Comparison of ENCODE assay signal across 21 cellular contexts in the genomic region with DNA sequence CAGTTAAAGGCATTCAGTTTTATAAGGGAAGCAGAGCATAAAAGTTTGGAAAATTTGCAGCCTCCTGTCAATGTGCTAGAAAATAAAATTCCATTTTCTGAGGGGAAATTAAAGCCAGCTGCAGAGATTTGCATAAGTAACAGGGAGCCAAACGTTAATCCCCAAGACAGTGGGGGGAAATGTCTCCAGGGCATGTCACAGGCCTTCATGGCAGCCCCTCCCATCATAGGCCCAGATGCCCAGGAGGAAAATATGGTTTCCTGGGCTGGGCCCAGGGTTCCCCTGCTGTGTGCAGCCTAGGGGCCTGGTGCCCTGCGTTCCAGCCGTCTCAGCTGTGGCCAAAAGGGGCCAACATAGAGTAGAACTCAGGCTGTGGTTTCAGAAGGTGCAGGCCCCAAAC. TPM values are rescaled to one million over a fixed set of nuclear protein-coding genes. Genes with fewer than 3 reads are reported as not detected.
DNase-seq lines count a peak whose midpoint lies in the region; ATAC-seq and TF ChIP-seq lines count a peak whose summit lies in the region.
"Had no signal": no experiment of that assay in that cellular context is flagged by ENCODE, and none has a peak within 500 bp of the region (broad histone marks: within the 10 kb centered on the region; RNA-seq: fewer than 3 reads in every experiment).

No MANE protein-coding gene starts in this region.

- H3K9me3 Mint-ChIP-seq in activated naive CD4-positive, alpha-beta T cell treated with anti-CD3 and anti-CD28 coated beads, Interleukin-2, amount 50 U/mL, for 24 hours, result no peaks in the 10 kb centered on the region
- no peaks in the 10 kb centered on the region for H3K9me3 Mint-ChIP-seq in effector memory CD8-positive, alpha-beta T cell
- H3K9me3 Mint-ChIP-seq: T-helper 2 cell treated with Interferon-gamma antibody and Interleukin-4, amounts not matched to agents 5 μg/mL and 100 μg/mL, for 36 hours had no signal

- H3K27me3 Mint-ChIP-seq in activated naive CD4-positive, alpha-beta T cell treated with anti-CD3 and anti-CD28 coated beads, Interleukin-2, amount 50 U/mL, for 24 hours, result no peaks in the 10 kb centered on the region
- no peaks in the 10 kb centered on the region for H3K27me3 Mint-ChIP-seq in effector memory CD8-positive, alpha-beta T cell

- TSS peak; percentile 10 for BruUV-seq in OCI-LY7 (replicated peaks; lab: Mats Ljungman, UMichigan)

- H3K36me3 ChIP-seq in OCI-LY7 (ENCODE audit: insufficient read depth, low read length) (peaks cover 97% of the 10 kb centered on the region), spleen (peaks cover 0 to 50% (median 10%) of the 10 kb centered on the region in 6 donors)
- H3K36me3 ChIP-seq: neutrophil had no signal

- H3K4me3 ChIP-seq in OCI-LY7 (ENCODE audit: low read depth, low read length, poor library complexity, severe bottlenecking), result no peak overlapping the region
- no peak overlapping the region for H3K4me3 ChIP-seq in spleen
- H3K4me3 ChIP-seq: lower lobe of right lung had no signal

- H4K20me1 ChIP-seq in OCI-LY7 (ENCODE audit: insufficient read depth, low read length), result peaks cover 46% of the 10 kb centered on the region

- POLR2A ChIA-PET in OCI-LY7 (lab: Charles Lee), result no interaction called here

- peaks cover 100% of the 10 kb centered on the region for H3K79me2 ChIP-seq in OCI-LY7 (ENCODE audit: insufficient read depth, low read depth, low read length)

- no peak for TF ChIP-seq POLR2A in spleen (IDR thresholded peaks at IDR 0.05)

- CTCF ChIA-PET in OCI-LY7 (lab: Charles Lee; ENCODE audit: unreplicated experiment), result no interaction called here

- H3K27ac ChIP-seq in OCI-LY7 (ENCODE audit: low read depth, low read length, poor library complexity, severe bottlenecking) (no peak overlapping the region), spleen (peak overlapping the region in 1 of 8 donors; percentile 50)
- H3K27ac ChIP-seq: brain microvascular endothelial cell, foreskin keratinocyte, lower lobe of right lung, neutrophil had no signal

- no peaks in the 10 kb centered on the region for H3K9me3 ChIP-seq in OCI-LY7 (ENCODE audit: low read length)
- H3K9me3 ChIP-seq in spleen, result no peaks in the 10 kb centered on the region
- H3K9me3 ChIP-seq: lower lobe of right lung, neutrophil had no signal

- H3K4me1 ChIP-seq in OCI-LY7 (ENCODE audit: insufficient read depth, low read length, poor library complexity, severe bottlenecking) (peaks cover 70% of the 10 kb centered on the region), spleen (peaks cover 51 to 100% (median 93%) of the 10 kb centered on the region in 6 donors)
- H3K4me1 ChIP-seq: foreskin keratinocyte had no signal

- WGBS in spleen, 5 donors, result 15 to 37% (median 24%) methylated on average over 3 of the region's 3 CpGs

- peak overlapping the region; percentile 26; the same call in 1 of the 2 replicates for H3K4me2 ChIP-seq in OCI-LY7 (ENCODE audit: low read length)

- peak overlapping the region; percentile 9 for H3K4me3 Mint-ChIP-seq in activated naive CD4-positive, alpha-beta T cell treated with anti-CD3 and anti-CD28 coated beads, Interleukin-2, amount 50 U/mL, for 24 hours
- H3K4me3 Mint-ChIP-seq in effector memory CD8-positive, alpha-beta T cell, result peak overlapping the region; percentile 28 to 65
- H3K4me3 Mint-ChIP-seq: T-helper 2 cell treated with Interferon-gamma antibody and Interleukin-4, amounts not matched to agents 5 μg/mL and 100 μg/mL, for 36 hours had no signal

- no peak overlapping the region for H3K27ac Mint-ChIP-seq in activated naive CD4-positive, alpha-beta T cell treated with anti-CD3 and anti-CD28 coated beads, Interleukin-2, amount 50 U/mL, for 24 hours
- peak overlapping the region; percentile 28 to 44 for H3K27ac Mint-ChIP-seq in effector memory CD8-positive, alpha-beta T cell

- ATAC-seq in effector memory CD8-positive, alpha-beta T cell (replicated peaks), result no peak
- no peak for ATAC-seq in GM18861 (IDR thresholded peaks at IDR 0.05; ENCODE audit: unreplicated experiment)
- ATAC-seq: lower lobe of right lung had no signal

- TF ChIP-seq CTCF in OCI-LY7 (conservative IDR thresholded peaks at IDR 0.05; ENCODE audit: low read length) (no peak), spleen (IDR thresholded peaks at IDR 0.05 in 8 of 11, conservative IDR thresholded peaks at IDR 0.05 in 3 of 11) (no peak)

- no peak overlapping the region for H2AFZ ChIP-seq in OCI-LY7 (ENCODE audit: low read length)

- no peaks in the 10 kb centered on the region for H3K9me2 ChIP-seq in OCI-LY7 (ENCODE audit: insufficient read depth, low read length)

- H3K4me1 Mint-ChIP-seq in activated naive CD4-positive, alpha-beta T cell treated with anti-CD3 and anti-CD28 coated beads, Interleukin-2, amount 50 U/mL, for 24 hours, result peaks cover 81% of the 10 kb centered on the region
- H3K4me1 Mint-ChIP-seq in effector memory CD8-positive, alpha-beta T cell (ENCODE audit: low read depth in 2 of 2), result peaks cover 74 to 85% of the 10 kb centered on the region in 2 donors

- intact Hi-C loops in OCI-LY7 (cut with micrococcal nuclease; ENCODE audit: unreplicated experiment), result no loop called here
- intact Hi-C loops in spleen (cut with DNase I; ENCODE audit: low total_unique reads), result no loop called here

- DNase-seq in activated naive CD4-positive, alpha-beta T cell treated with anti-CD3 and anti-CD28 coated beads, Interleukin-2, amount 50 U/mL, for 16 hours, result no peak
- DNase-seq in OCI-LY7 (ENCODE audit: low spot score) (no peak), spleen (peak; percentile 49), HT-29 (ENCODE audit: low spot score) (no peak), NCI-H2029 treated with DMSO at 0.1 percent for 48 hours (lab: John Stamatoyannopoulos, UW) (no peak)
- no peak for DNase-seq in effector memory CD8-positive, alpha-beta T cell
- DNase-seq: activated CD4-positive, alpha-beta T cell treated with anti-CD3 and anti-CD28 coated beads for 48 hours; activated effector memory CD4-positive, alpha-beta T cell treated with Interleukin-2 at 50 U/mL for 16 hours; brain microvascular endothelial cell; effector CD8-positive, alpha-beta T cell; foreskin keratinocyte; GOT3; IMR-90; lower lobe of right lung; NCI-H1436 treated with DMSO at 0.1 percent for 48 hours; NCI-H526; RPMI8226 had no signal

- no peaks in the 10 kb centered on the region for H3K27me3 ChIP-seq in spleen (replicated peaks in 1 of 7)
- H3K27me3 ChIP-seq: brain microvascular endothelial cell, foreskin keratinocyte, neutrophil had no signal

- H3K36me3 Mint-ChIP-seq in activated naive CD4-positive, alpha-beta T cell treated with anti-CD3 and anti-CD28 coated beads, Interleukin-2, amount 50 U/mL, for 24 hours, result peaks cover 6% of the 10 kb centered on the region
- peaks cover 70% of the 10 kb centered on the region for H3K36me3 Mint-ChIP-seq in effector memory CD8-positive, alpha-beta T cell (ENCODE audit: insufficient read depth)

RNA-seq across cellular contexts. Expression of a gene that starts 9.3 kb away (rescaled TPM):
- total RNA-seq in OCI-LY7 (2014; rRNA removed; shearing (Covaris generic)), result 63.6 and 65.0 TPM in 2 replicates
- total RNA-seq in OCI-LY7 (2022) (76.5 and 77.5 TPM in 2 replicates), spleen (10 to 100 TPM; 57.4 to 82.5 (median 66.4) TPM)
- polyA plus RNA-seq in spleen, result 10 to 100 TPM; 22.0 to 35.4 (median 24.0) TPM
- total RNA-seq in HT-29 (2014; rRNA removed; shearing (Covaris generic)), result 44.9 and 47.1 TPM in 2 replicates

RNA-seq across cellular contexts. Expression of a gene that starts 58.2 kb away (rescaled TPM):
- total RNA-seq in OCI-LY7 (2014; rRNA removed; shearing (Covaris generic)), result 17.1 and 17.8 TPM in 2 replicates
- total RNA-seq in OCI-LY7 (2022) (36.7 and 38.6 TPM in 2 replicates), spleen (10 to 100 TPM; 31.1 to 37.7 (median 32.0) TPM)
- polyA plus RNA-seq in spleen, result 10 to 100 TPM in 1 of 3 donors, 1 to 10 TPM in 2; 6.2 to 11.6 (median 7.0) TPM
- total RNA-seq in HT-29 (2014; rRNA removed; shearing (Covaris generic)), result 13.5 and 13.8 TPM in 2 replicates

RNA-seq across cellular contexts. Expression of a gene that starts 59.5 kb away (rescaled TPM):
- total RNA-seq in OCI-LY7 (2014; rRNA removed; shearing (Covaris generic)), result not detected in 2 replicates
- total RNA-seq in OCI-LY7 (2022) (not detected in 2 replicates), spleen (under 1 TPM in 1 of 7 donors, not detected in 6; 0.22 TPM)
- polyA plus RNA-seq in spleen, result under 1 TPM in 1 of 3 donors, not detected in 2; 0.13 TPM
- total RNA-seq in HT-29 (2014; rRNA removed; shearing (Covaris generic)), result not detected in 2 replicates
- total RNA-seq: foreskin keratinocyte, IMR-90 had no signal
- polyA plus RNA-seq: foreskin keratinocyte, IMR-90 had no signal

RNA-seq across cellular contexts. Expression of a gene that starts 59.8 kb away (rescaled TPM):
- total RNA-seq in OCI-LY7 (2014; rRNA removed; shearing (Covaris generic)), result 4.8 TPM in 1 of 2 replicates, not detected in the other
- total RNA-seq in OCI-LY7 (2022) (0.32 TPM in 1 of 2 replicates, not detected in the other), spleen (10 to 100 TPM; 11.2 to 31.3 (median 15.7) TPM)
- polyA plus RNA-seq in spleen, result 1 to 10 TPM; 2.7 to 8.5 (median 7.8) TPM
- 0.26 and 2.0 TPM in 2 replicates for total RNA-seq in HT-29 (2014; rRNA removed; shearing (Covaris generic))
